10 cellular contexts compared by ENCODE assay signal in genomic region chr9:125749951-125750655, GRCh38. TPM values are rescaled to one million over a fixed set of nuclear protein-coding genes. Genes with fewer than 3 reads are reported as not detected.
DNase-seq lines count a peak whose midpoint lies in the region; ATAC-seq and TF ChIP-seq lines count a peak whose summit lies in the region.
"Had no signal": no experiment of that assay in that cellular context is flagged by ENCODE, and none has a peak within 500 bp of the region (broad histone marks: within the 10 kb centered on the region; RNA-seq: fewer than 3 reads in every experiment).

No MANE protein-coding gene starts in this region.

- TF ChIP-seq CTCF in WTC11 (IDR thresholded peaks at IDR 0.05), result no peak
- no peak for TF ChIP-seq CTCF in thyroid gland (IDR thresholded peaks at IDR 0.05)

- intact Hi-C loops in thyroid gland (cut with DNase I), result no loop called here

- no peak for DNase-seq in activated T-cell treated with anti-CD3 and anti-CD28 coated beads, Interleukin-2, amount 50 U/mL, for 72 hours
- no peak for DNase-seq in activated T-cell treated with anti-CD3 and anti-CD28 coated beads, Interleukin-2, amount 50 U/mL, for 48 hours
- no peak for DNase-seq in WTC11 (ENCODE audit: low spot score)
- DNase-seq in thyroid gland, result no peak
- DNase-seq in OCI-M1 (lab: John Stamatoyannopoulos, UW), result no peak
- no peak for DNase-seq in stimulated activated effector memory CD8-positive, alpha-beta T cell treated with anti-CD3 and anti-CD28 coated beads, Interleukin-12 subunit alpha, Interleukin-12 subunit beta, amount 100 ng/mL, for 72 hours (ENCODE audit: low spot score in 2 of 2)
- DNase-seq: activated naive CD8-positive, alpha-beta T cell treated with anti-CD3 and anti-CD28 coated beads, Interleukin-2, amount 10 ng/mL, durations not matched to agents 7 days and 5 days; T-helper 9 cell had no signal

- no peak overlapping the region for H3K27ac ChIP-seq in iPS-20b (ENCODE audit: low read length)
- H3K27ac ChIP-seq in thyroid gland, result peak overlapping the region; percentile 7 to 93 (median 89)

- H3K36me3 ChIP-seq in iPS-20b (ENCODE audit: insufficient read depth, low read depth, low read length), result peaks cover 18% of the 10 kb centered on the region
- H3K36me3 ChIP-seq in thyroid gland, result no peaks in the 10 kb centered on the region

- peaks cover 47% of the 10 kb centered on the region for H3K4me1 Mint-ChIP-seq in activated T-cell treated with anti-CD3 and anti-CD28 coated beads, Interleukin-2, amount 50 U/mL, for 72 hours (ENCODE audit: low read depth)
- peaks cover 68% of the 10 kb centered on the region for H3K4me1 Mint-ChIP-seq in WTC11
- H3K4me1 Mint-ChIP-seq in stimulated activated effector memory CD8-positive, alpha-beta T cell treated with anti-CD3 and anti-CD28 coated beads, Interleukin-12 subunit alpha, Interleukin-12 subunit beta, amount 100 ng/mL, for 72 hours, result peaks cover 6% of the 10 kb centered on the region

- no peak for ATAC-seq in activated T-cell treated with anti-CD3 and anti-CD28 coated beads, Interleukin-2, amount 50 U/mL, for 72 hours (replicated peaks in 1 of 2)
- ATAC-seq in WTC11 (no peak), HG02798 (IDR thresholded peaks at IDR 0.05; ENCODE audit: poor library complexity, unreplicated experiment) (no peak)
- ATAC-seq in stimulated activated effector memory CD8-positive, alpha-beta T cell treated with anti-CD3 and anti-CD28 coated beads, Interleukin-12 subunit alpha, Interleukin-12 subunit beta, amount 100 ng/mL, for 72 hours, result no peak

- peaks cover 3 to 7% of the 10 kb centered on the region in 2 donors for H3K36me3 Mint-ChIP-seq in activated T-cell treated with anti-CD3 and anti-CD28 coated beads, Interleukin-2, amount 50 U/mL, for 72 hours (ENCODE audit: insufficient read depth in 2 of 2)
- peaks cover 8% of the 10 kb centered on the region for H3K36me3 Mint-ChIP-seq in WTC11
- H3K36me3 Mint-ChIP-seq in stimulated activated effector memory CD8-positive, alpha-beta T cell treated with anti-CD3 and anti-CD28 coated beads, Interleukin-12 subunit alpha, Interleukin-12 subunit beta, amount 100 ng/mL, for 72 hours, result peaks cover 23% of the 10 kb centered on the region

- peak overlapping the region; percentile 54; the same call in 1 of the 2 replicates for H3K9ac ChIP-seq in iPS-20b (ENCODE audit: low read depth, low read length)

- H3K9me3 ChIP-seq in iPS-20b (ENCODE audit: insufficient read depth, low read depth, low read length) (no peaks in the 10 kb centered on the region), thyroid gland (no peaks in the 10 kb centered on the region)

- H3K4me3 ChIP-seq in iPS-20b (ENCODE audit: low read length), result peak overlapping the region; percentile 82
- peak overlapping the region in 1 of 3 donors; percentile 71 for H3K4me3 ChIP-seq in thyroid gland (replicated peaks in 1 of 3)

- peak overlapping the region; percentile 1 to 95 for H3K4me3 Mint-ChIP-seq in activated T-cell treated with anti-CD3 and anti-CD28 coated beads, Interleukin-2, amount 50 U/mL, for 72 hours
- peak overlapping the region; percentile 89 for H3K4me3 Mint-ChIP-seq in WTC11
- H3K4me3 Mint-ChIP-seq in stimulated activated effector memory CD8-positive, alpha-beta T cell treated with anti-CD3 and anti-CD28 coated beads, Interleukin-12 subunit alpha, Interleukin-12 subunit beta, amount 100 ng/mL, for 72 hours, result no peak overlapping the region

- H3K4me1 ChIP-seq in iPS-20b (ENCODE audit: insufficient read depth, low read length) (peaks cover 60% of the 10 kb centered on the region; the same call in 1 of the 2 replicates), thyroid gland (peaks cover 37 to 49% of the 10 kb centered on the region in 2 donors)

- no peak for TF ChIP-seq POLR2A in thyroid gland (IDR thresholded peaks at IDR 0.05)

- H3K27ac Mint-ChIP-seq in activated T-cell treated with anti-CD3 and anti-CD28 coated beads, Interleukin-2, amount 50 U/mL, for 72 hours, result no peak overlapping the region
- H3K27ac Mint-ChIP-seq in WTC11, result peak overlapping the region; percentile 9; the same call in 1 of the 2 replicates
- no peak overlapping the region for H3K27ac Mint-ChIP-seq in stimulated activated effector memory CD8-positive, alpha-beta T cell treated with anti-CD3 and anti-CD28 coated beads, Interleukin-12 subunit alpha, Interleukin-12 subunit beta, amount 100 ng/mL, for 72 hours
- H3K27ac Mint-ChIP-seq: activated naive CD8-positive, alpha-beta T cell treated with anti-CD3 and anti-CD28 coated beads, Interleukin-2, amount 10 ng/mL, durations not matched to agents 7 days and 5 days had no signal

- POLR2A ChIA-PET in WTC11 (lab: Charles Lee), result interaction anchor here (1.0 kb wide), 1 partner anchor 43 kb away, joined by 3 read pairs; the partner anchor contains the start of gene MAPKAP1

- H3K27me3 Mint-ChIP-seq in activated T-cell treated with anti-CD3 and anti-CD28 coated beads, Interleukin-2, amount 50 U/mL, for 72 hours (ENCODE audit: low read depth), result no peaks in the 10 kb centered on the region
- peaks cover 6% of the 10 kb centered on the region for H3K27me3 Mint-ChIP-seq in WTC11 (ENCODE audit: low read depth)

- H3K27me3 ChIP-seq in iPS-20b (ENCODE audit: insufficient read depth, low read length) (peaks cover 6% of the 10 kb centered on the region), thyroid gland (no peaks in the 10 kb centered on the region)

- no peaks in the 10 kb centered on the region for H3K9me3 Mint-ChIP-seq in activated T-cell treated with anti-CD3 and anti-CD28 coated beads, Interleukin-2, amount 50 U/mL, for 72 hours
- no peaks in the 10 kb centered on the region for H3K9me3 Mint-ChIP-seq in WTC11
- H3K9me3 Mint-ChIP-seq in stimulated activated effector memory CD8-positive, alpha-beta T cell treated with anti-CD3 and anti-CD28 coated beads, Interleukin-12 subunit alpha, Interleukin-12 subunit beta, amount 100 ng/mL, for 72 hours, result no peaks in the 10 kb centered on the region
- H3K9me3 Mint-ChIP-seq: activated naive CD8-positive, alpha-beta T cell treated with anti-CD3 and anti-CD28 coated beads, Interleukin-2, amount 10 ng/mL, durations not matched to agents 7 days and 5 days had no signal

- 81 to 89% methylated on average over 4 of the region's 4 CpGs for WGBS in thyroid gland, 2 donors

- CTCF ChIA-PET in WTC11 (lab: Charles Lee), result interaction anchor here (0.6 to 0.7 kb wide), 2 partner anchors 8 to 711 kb away, joined by 3 read pairs; no protein-coding TSS in a partner anchor

TF ChIP-seq in WTC11, 78 proteins besides CTCF, POLR2A, EP300 and RAD21:
- no peak for TF ChIP-seq NFYB (CRISPR knock-in tag; conservative IDR thresholded peaks at IDR 0.05; ENCODE audit: low read depth)
- no peak for TF ChIP-seq CREM (CRISPR knock-in tag; IDR thresholded peaks at IDR 0.05)

RNA-seq across cellular contexts. Expression of gene PBX3, which starts 2.9 kb away (rescaled TPM):
- 10 to 100 TPM; 19.7 to 20.6 TPM for total RNA-seq in activated T-cell treated with anti-CD3 and anti-CD28 coated beads, Interleukin-2, amount 50 U/mL, for 72 hours
- total RNA-seq in WTC11 (2021), result 48.5 to 58.3 TPM (median 53.3 TPM) in 3 replicates
- total RNA-seq in thyroid gland, result 100 to 1,000 TPM in 1 of 4 donors, 10 to 100 TPM in 3; 68.5 to 108 (median 71.3) TPM

RNA-seq across cellular contexts. Expression of gene MAPKAP1, which starts 43.1 kb away (rescaled TPM):
- 10 to 100 TPM; 42.1 to 42.8 TPM for total RNA-seq in activated T-cell treated with anti-CD3 and anti-CD28 coated beads, Interleukin-2, amount 50 U/mL, for 72 hours
- total RNA-seq in WTC11 (2021), result 102 to 115 TPM (median 111 TPM) in 3 replicates
- 100 to 1,000 TPM in 3 of 4 donors, 10 to 100 TPM in 1; 87.1 to 114 (median 111) TPM for total RNA-seq in thyroid gland
